ENCODE assay signal across 8 cellular contexts in genomic region chr9:124415852-124416484, GRCh38. TPM values are rescaled to one million over a fixed set of nuclear protein-coding genes. Genes with fewer than 3 reads are reported as not detected.
DNase-seq lines count a peak whose midpoint lies in the region; ATAC-seq lines count a peak whose summit lies in the region.

No MANE protein-coding gene starts in this region.

- H3K9me3 ChIP-seq in SK-N-MC (ENCODE audit: low read depth, low read length) (peaks cover 3% of the 10 kb centered on the region; the same call in 1 of the 2 replicates), right cardiac atrium (ENCODE audit: control insufficient read depth, low read length) (no peaks in the 10 kb centered on the region)

- peaks cover 38% of the 10 kb centered on the region for H3K4me1 Mint-ChIP-seq in activated CD4-positive, alpha-beta T cell treated with anti-CD3 and anti-CD28 coated beads for 36 hours
- peaks cover 39% of the 10 kb centered on the region for H3K4me1 Mint-ChIP-seq in stimulated activated memory B cell treated with anti-CD40 and anti-IgM and Interleukin-4, amounts not matched to agents 10 μg/mL and 1 μg/mL and 100 μg/mL, for 72 hours

- ATAC-seq in activated CD4-positive, alpha-beta T cell treated with anti-CD3 and anti-CD28 coated beads for 36 hours = no peak
- ATAC-seq in right cardiac atrium (no peak), HG02588 (IDR thresholded peaks at IDR 0.05; ENCODE audit: unreplicated experiment) (no peak)
- ATAC-seq in stimulated activated memory B cell treated with anti-CD40 and anti-IgM and Interleukin-4, amounts not matched to agents 10 μg/mL and 1 μg/mL and 100 μg/mL, for 72 hours = no peak

- CTCF ChIA-PET in activated CD4-positive, alpha-beta T cell treated with anti-CD3 and anti-CD28 coated beads for 36 hours (lab: Charles Lee) = interaction anchor here (0.7 to 1.4 kb wide), 4 partner anchors 15 to 123 kb away, joined by 3 to 5 read pairs (median 3); no protein-coding TSS in a partner anchor

- peaks cover 36% of the 10 kb centered on the region for H3K36me3 ChIP-seq in SK-N-MC (ENCODE audit: insufficient read depth, low read length)

- no peaks in the 10 kb centered on the region for H3K27me3 Mint-ChIP-seq in activated CD4-positive, alpha-beta T cell treated with anti-CD3 and anti-CD28 coated beads for 36 hours
- no peaks in the 10 kb centered on the region for H3K27me3 Mint-ChIP-seq in stimulated activated memory B cell treated with anti-CD40 and anti-IgM and Interleukin-4, amounts not matched to agents 10 μg/mL and 1 μg/mL and 100 μg/mL, for 72 hours

- DNase-seq in activated CD4-positive, alpha-beta T cell treated with anti-CD3 and anti-CD28 coated beads for 36 hours = no peak
- DNase-seq in activated CD4-positive, alpha-beta T cell treated with anti-CD3 and anti-CD28 coated beads for 48 hours = no peak
- DNase-seq in SK-N-MC (ENCODE audit: low read depth, low spot score) (no peak), right cardiac atrium (no peak), nucleus accumbens (lab: John Stamatoyannopoulos, UW) (no peak), pons (ENCODE audit: low spot score) (no peak)

- H3K4me3 ChIP-seq in SK-N-MC = peak overlapping the region; percentile 85
- H3K4me3 ChIP-seq in right cardiac atrium (ENCODE audit: low read length) = peak overlapping the region; percentile 90

- peak overlapping the region; percentile 89 for H3K27ac Mint-ChIP-seq in activated CD4-positive, alpha-beta T cell treated with anti-CD3 and anti-CD28 coated beads for 36 hours
- peak overlapping the region; percentile 90 for H3K27ac Mint-ChIP-seq in stimulated activated memory B cell treated with anti-CD40 and anti-IgM and Interleukin-4, amounts not matched to agents 10 μg/mL and 1 μg/mL and 100 μg/mL, for 72 hours

- peaks cover 34% of the 10 kb centered on the region for H3K36me3 Mint-ChIP-seq in activated CD4-positive, alpha-beta T cell treated with anti-CD3 and anti-CD28 coated beads for 36 hours (ENCODE audit: low read depth)
- H3K36me3 Mint-ChIP-seq in stimulated activated memory B cell treated with anti-CD40 and anti-IgM and Interleukin-4, amounts not matched to agents 10 μg/mL and 1 μg/mL and 100 μg/mL, for 72 hours = peaks cover 25% of the 10 kb centered on the region

- intact Hi-C loops in activated CD4-positive, alpha-beta T cell treated with anti-CD3 and anti-CD28 coated beads for 36 hours (cut with DNase I, micrococcal nuclease) = loop anchor here (1.0 to 10.0 kb wide), 11 partner anchors 243 to 1289 kb away; partner anchors contain the start of genes ARPC5L (in 1 of the 2), DENND1A (in 1 of the 2), GAPVD1 (in 1 of the 2) and GOLGA1 (in 1 of the 2)
- intact Hi-C loops in right cardiac atrium (cut with DNase I) = loop anchor here in 2 of 4 donors (5.0 kb wide), 1 partner anchor 121 kb away; no protein-coding TSS in a partner anchor

- H3K27ac ChIP-seq in SK-N-MC = no peak overlapping the region
- no peak overlapping the region for H3K27ac ChIP-seq in right cardiac atrium (ENCODE audit: low read length)

- POLR2A ChIA-PET in activated CD4-positive, alpha-beta T cell treated with anti-CD3 and anti-CD28 coated beads for 36 hours (lab: Charles Lee) = no interaction called here

- peak overlapping the region; percentile 93 for H3K4me3 Mint-ChIP-seq in activated CD4-positive, alpha-beta T cell treated with anti-CD3 and anti-CD28 coated beads for 36 hours
- H3K4me3 Mint-ChIP-seq in stimulated activated memory B cell treated with anti-CD40 and anti-IgM and Interleukin-4, amounts not matched to agents 10 μg/mL and 1 μg/mL and 100 μg/mL, for 72 hours = peak overlapping the region; percentile 95

- peaks cover 4% of the 10 kb centered on the region for H3K9me3 Mint-ChIP-seq in activated CD4-positive, alpha-beta T cell treated with anti-CD3 and anti-CD28 coated beads for 36 hours (ENCODE audit: low read depth)
- peaks cover 4% of the 10 kb centered on the region for H3K9me3 Mint-ChIP-seq in stimulated activated memory B cell treated with anti-CD40 and anti-IgM and Interleukin-4, amounts not matched to agents 10 μg/mL and 1 μg/mL and 100 μg/mL, for 72 hours

- H3K9ac ChIP-seq in SK-N-MC (ENCODE audit: insufficient read length) = no peak overlapping the region

- WGBS in right cardiac atrium = 76% methylated on average over 17 of the region's 17 CpGs

- peaks cover 2% of the 10 kb centered on the region for H3K4me1 ChIP-seq in right cardiac atrium (ENCODE audit: control insufficient read depth, insufficient read depth, low read length)

- H3K27me3 ChIP-seq in right cardiac atrium (ENCODE audit: control insufficient read depth, insufficient read depth) = no peaks in the 10 kb centered on the region

RNA-seq across cellular contexts. Expression of gene PSMB7, which starts 0.7 kb away (rescaled TPM):
- 100 to 1,000 TPM; 143 to 164 TPM for total RNA-seq in activated CD4-positive, alpha-beta T cell treated with anti-CD3 and anti-CD28 coated beads for 36 hours
- total RNA-seq in right cardiac atrium = 100 to 1,000 TPM; 130 to 152 (median 137) TPM
- 203 TPM for polyA plus RNA-seq in right cardiac atrium

RNA-seq across cellular contexts. Expression of gene ADGRD2, which starts 34.3 kb away (rescaled TPM):
- not detected for total RNA-seq in activated CD4-positive, alpha-beta T cell treated with anti-CD3 and anti-CD28 coated beads for 36 hours
- total RNA-seq in right cardiac atrium = under 1 TPM in 2 of 4 donors, not detected in 2; 0.15 to 0.29 TPM
- 0.05 TPM for polyA plus RNA-seq in right cardiac atrium
